11 cellular contexts compared by ENCODE assay signal in genomic region chr1:21465127-21465526, GRCh38. TPM values are rescaled to one million over a fixed set of nuclear protein-coding genes. Genes with fewer than 3 reads are reported as not detected.
"Had no signal": no experiment of that assay in that cellular context is flagged by ENCODE, and none has a peak within 500 bp of the region (broad histone marks: within the 10 kb centered on the region; RNA-seq: fewer than 3 reads in every experiment).

No MANE protein-coding gene starts in this region.

RNA-seq across cellular contexts. Expression of gene ALPL, which starts 44.1 kb away (rescaled TPM):
- total RNA-seq: activated CD4-positive, alpha-beta memory T cell treated with anti-CD3 and anti-CD28 coated beads for 36 hours; activated CD4-positive, alpha-beta T cell treated with anti-CD3 and anti-CD28 coated beads for 36 hours; activated CD4-positive, alpha-beta T cell treated with anti-CD3 and anti-CD28 coated beads, Interleukin-2, amount 10 ng/mL, durations not matched to agents 24 days and 14 days; activated CD8-positive, alpha-beta memory T cell treated with anti-CD3 and anti-CD28 coated beads for 36 hours; activated CD8-positive, alpha-beta memory T cell treated with anti-CD3 and anti-CD28 coated beads, Interleukin-2, amount 10 ng/mL, durations not matched to agents 7 days and 5 days; activated CD8-positive, alpha-beta T cell treated with anti-CD3 and anti-CD28 coated beads, Interleukin-2, amount 10 ng/mL, durations not matched to agents 7 days and 5 days; activated naive CD4-positive, alpha-beta T cell treated with anti-CD3 and anti-CD28 coated beads for 36 hours; activated naive CD8-positive, alpha-beta T cell treated with anti-CD3 and anti-CD28 coated beads for 36 hours; activated T-helper 1 cell treated with anti-CD3 and anti-CD28 coated beads, Interleukin-12 subunit alpha, Interleukin-12 subunit beta, Interleukin-2, Interleukin-4 antibody, amounts not matched to agents 30 ng/mL and 10 ng/mL and 1 ng/mL, durations not matched to agents 14 hours and 24 hours and 36 hours; activated T-helper 2 cell treated with anti-CD3 and anti-CD28 coated beads, Interferon-gamma antibody, Interleukin-2, Interleukin-4, amounts not matched to agents 10 μg/mL and 5 μg/mL and 100 μg/mL, durations not matched to agents 14 hours and 24 hours and 36 hours; T-helper 1 cell treated with Interleukin-12 subunit alpha and Interleukin-12 subunit beta and Interleukin-4 antibody, amounts not matched to agents 30 ng/mL and 1 ng/mL, for 36 hours had no signal
